Comparison of ENCODE assay signal across 31 cellular contexts in genomic region chr2:169738566-169739229, GRCh38. TPM values are rescaled to one million over a fixed set of nuclear protein-coding genes. Genes with fewer than 3 reads are reported as not detected.
"Had no signal": no experiment of that assay in that cellular context is flagged by ENCODE, and none has a peak within 500 bp of the region (broad histone marks: within the 10 kb centered on the region; RNA-seq: fewer than 3 reads in every experiment).

No MANE protein-coding gene starts in this region.

- H3K27ac ChIP-seq: ascending aorta, ovary, thyroid gland had no signal

- DNase-seq: activated B cell treated with CpG ODN at 0.5 μM for 24 hours; activated CD4-positive, alpha-beta T cell treated with anti-CD3 and anti-CD28 coated beads for 4 hours; activated CD4-positive, alpha-beta T cell treated with anti-CD3 and anti-CD28 coated beads, Interleukin-2, amount 50 U/mL, for 48 hours; activated gamma-delta T cell; activated T-cell treated with anti-CD3 and anti-CD28 coated beads, Interleukin-2, amount 50 U/mL, for 72 hours; central memory CD4-positive, alpha-beta T cell; effector memory CD8-positive, alpha-beta T cell; glutamatergic neuron; hippocampal formation; kidney glomerular epithelial cell; left ventricle myocardium superior; mucosa of descending colon; ovary; right cardiac atrium; stimulated activated CD4-positive, alpha-beta T cell treated with anti-CD3 and anti-CD28 coated beads, Interleukin-12 subunit alpha, Interleukin-12 subunit beta, amount 100 ng/mL, for 4 hours; stimulated activated CD4-positive, alpha-beta T cell treated with anti-CD3 and anti-CD28 coated beads, Interleukin-4, amount 100 ng/mL, for 4 hours; substantia nigra; T1000; thyroid gland had no signal

- H3K9me3 Mint-ChIP-seq: activated B cell treated with CpG ODN at 0.5 μM for 24 hours; effector memory CD8-positive, alpha-beta T cell; memory B cell; stimulated activated naive CD8-positive, alpha-beta T cell treated with anti-CD3 and anti-CD28 coated beads, Interleukin-15, Interleukin-2, amounts not matched to agents 100 ng/mL and 50 ng/mL, for 24 hours; T-helper 1 cell treated with Interleukin-12 subunit alpha and Interleukin-12 subunit beta and Interleukin-4 antibody, amounts not matched to agents 30 μg/mL and 1 μg/mL, for 36 hours had no signal

- FAIRE-seq: colon, endothelial cell of umbilical vein, frontal cortex had no signal

- H3K27ac Mint-ChIP-seq: activated B cell treated with CpG ODN at 0.5 μM for 24 hours; activated naive CD4-positive, alpha-beta T cell treated with anti-CD3 and anti-CD28 coated beads, Interleukin-2, amount 50 U/mL, for 72 hours; activated T-cell treated with anti-CD3 and anti-CD28 coated beads, Interleukin-2, amount 50 U/mL, for 72 hours; effector memory CD8-positive, alpha-beta T cell; memory B cell; stimulated activated naive CD8-positive, alpha-beta T cell treated with anti-CD3 and anti-CD28 coated beads, Interleukin-15, Interleukin-2, amounts not matched to agents 100 ng/mL and 50 ng/mL, for 24 hours; T-helper 1 cell treated with Interleukin-12 subunit alpha and Interleukin-12 subunit beta and Interleukin-4 antibody, amounts not matched to agents 30 μg/mL and 1 μg/mL, for 36 hours had no signal

- H3K36me3 ChIP-seq: ascending aorta, ovary, thyroid gland had no signal

- H3K4me3 ChIP-seq: ascending aorta, mucosa of descending colon, ovary, thyroid gland had no signal

- H3K4me3 Mint-ChIP-seq: activated B cell treated with CpG ODN at 0.5 μM for 24 hours; activated T-cell treated with anti-CD3 and anti-CD28 coated beads, Interleukin-2, amount 50 U/mL, for 72 hours; effector memory CD8-positive, alpha-beta T cell; memory B cell; stimulated activated naive CD8-positive, alpha-beta T cell treated with anti-CD3 and anti-CD28 coated beads, Interleukin-15, Interleukin-2, amounts not matched to agents 100 ng/mL and 50 ng/mL, for 24 hours; T-helper 1 cell treated with Interleukin-12 subunit alpha and Interleukin-12 subunit beta and Interleukin-4 antibody, amounts not matched to agents 30 μg/mL and 1 μg/mL, for 36 hours had no signal

- H3K27me3 ChIP-seq: ascending aorta, esophagus muscularis mucosa, ovary, thyroid gland had no signal

- ATAC-seq: activated naive CD4-positive, alpha-beta T cell treated with anti-CD3 and anti-CD28 coated beads, Interleukin-2, amount 50 U/mL, for 72 hours; activated T-cell treated with anti-CD3 and anti-CD28 coated beads, Interleukin-2, amount 50 U/mL, for 72 hours; effector memory CD8-positive, alpha-beta T cell; left ventricle myocardium superior; right cardiac atrium had no signal

- H3K36me3 Mint-ChIP-seq: memory B cell had no signal

- H3K9me3 ChIP-seq: ascending aorta, esophagus muscularis mucosa, mucosa of descending colon, ovary, thyroid gland had no signal

RNA-seq across cellular contexts. Expression of gene PHOSPHO2, which starts 44.4 kb away (rescaled TPM):
- total RNA-seq: ascending aorta had no signal

RNA-seq across cellular contexts. Expression of gene CFAP210, which starts 44.5 kb away (rescaled TPM):
- total RNA-seq: activated B cell treated with CpG ODN at 0.5 μM for 24 hours; activated naive CD4-positive, alpha-beta T cell treated with anti-CD3 and anti-CD28 coated beads, Interleukin-2, amount 50 U/mL, for 72 hours; ascending aorta; dermis microvascular lymphatic vessel endothelial cell; endothelial cell of umbilical vein; left ventricle myocardium superior; mucosa of descending colon; pulmonary artery endothelial cell; right cardiac atrium; skeletal muscle tissue had no signal
- polyA plus RNA-seq: endothelial cell of umbilical vein had no signal
